In the genomic region with DNA sequence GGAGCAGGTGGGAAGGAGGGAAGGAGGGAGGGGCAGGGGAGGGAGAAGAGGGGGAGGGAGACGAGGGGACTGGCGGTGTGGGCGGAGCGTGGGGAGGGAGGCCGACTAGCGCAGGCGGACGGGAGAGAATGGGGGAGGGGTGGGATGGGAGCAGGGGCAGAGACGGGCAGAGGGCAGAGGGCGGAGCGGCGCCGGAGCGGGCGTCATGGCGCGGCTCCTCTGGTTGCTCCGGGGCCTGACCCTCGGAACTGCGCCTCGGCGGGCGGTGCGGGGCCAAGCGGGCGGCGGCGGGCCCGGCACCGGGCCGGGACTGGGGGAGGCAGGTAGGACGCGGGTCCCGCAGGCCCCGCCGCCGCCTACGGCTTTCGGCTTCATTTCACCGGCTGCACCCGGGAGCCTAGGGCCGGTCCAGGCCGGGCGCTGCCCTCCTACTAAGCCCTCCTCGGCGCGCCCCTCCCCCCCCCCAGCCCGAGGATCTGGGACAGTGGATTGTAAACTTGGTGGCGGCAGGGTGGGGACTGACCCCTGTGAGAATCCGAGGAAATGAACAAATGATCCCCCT, we compare ENCODE assay signal across 8 cellular contexts. TPM values are rescaled to one million over a fixed set of nuclear protein-coding genes. Genes with fewer than 3 reads are reported as not detected.
DNase-seq lines count a peak whose midpoint lies in the region; ATAC-seq, FAIRE-seq and TF ChIP-seq lines count a peak whose summit lies in the region.

MSRB2 (plus strand) TSS at position 176 of the 562 bp plus-strand sequence; CDS start at position 206, 30 bp downstream.

- H3K4me2 ChIP-seq in Loucy (ENCODE audit: low read depth, low read length, poor library complexity, severe bottlenecking) = peak within 1 kb of the TSS; percentile 93

- no peaks in the 10 kb centered on the region for H3K9me2 ChIP-seq in Loucy (replicated peaks; ENCODE audit: low read depth, low read length)

- ATAC-seq in Right ventricle myocardium inferior = peak; percentile 95

- peak within 1 kb of the TSS; percentile 93 to 95 for H3K27ac ChIP-seq in ovary
- H3K27ac ChIP-seq in thymus (ENCODE audit: low read depth) = peak within 1 kb of the TSS; percentile 90

- H3K27me3 Mint-ChIP-seq in activated naive CD8-positive, alpha-beta T cell treated with anti-CD3 and anti-CD28 coated beads for 36 hours = no peaks in the 10 kb centered on the region

- peaks cover 20% of the 10 kb centered on the region for H3K9me3 Mint-ChIP-seq in activated naive CD8-positive, alpha-beta T cell treated with anti-CD3 and anti-CD28 coated beads for 36 hours

- H3K4me1 ChIP-seq in Loucy (ENCODE audit: insufficient read depth, low read length, poor library complexity, severe bottlenecking) (peaks cover 31% of the 10 kb centered on the region), ovary (ENCODE audit: insufficient read depth) (peaks cover 6% of the 10 kb centered on the region), thymus (ENCODE audit: control insufficient read depth, insufficient read depth, low read length) (peaks cover 8% of the 10 kb centered on the region)

- H3K4me3 ChIP-seq in Loucy (ENCODE audit: low read length, poor library complexity, severe bottlenecking) (peak within 1 kb of the TSS; percentile 89), ovary (peak within 1 kb of the TSS; percentile 84), thymus (ENCODE audit: low read length) (peak within 1 kb of the TSS; percentile 84)

- peak within 1 kb of the TSS; percentile 95 for H3K9ac ChIP-seq in Loucy (ENCODE audit: low read depth, low read length, poor library complexity, severe bottlenecking)

- H3K27ac Mint-ChIP-seq in activated naive CD8-positive, alpha-beta T cell treated with anti-CD3 and anti-CD28 coated beads for 36 hours = peak within 1 kb of the TSS; percentile 91

- peak; percentile 61 for FAIRE-seq in H54 (lab: Jason Lieb, UNC)

- peaks cover 37% of the 10 kb centered on the region for H3K4me1 Mint-ChIP-seq in activated naive CD8-positive, alpha-beta T cell treated with anti-CD3 and anti-CD28 coated beads for 36 hours

- peak within 1 kb of the TSS; percentile 96 for H3K4me3 Mint-ChIP-seq in activated naive CD8-positive, alpha-beta T cell treated with anti-CD3 and anti-CD28 coated beads for 36 hours

- intact Hi-C loops in Right ventricle myocardium inferior (cut with DNase I) (no loop called here), ovary (cut with DNase I) (no loop called here)

- peak; percentile 92 for TF ChIP-seq POLR2A in H54 (IDR thresholded peaks at IDR 0.05; ENCODE audit: low read depth, low read length)
- peak; percentile 84 for TF ChIP-seq POLR2A in ovary (IDR thresholded peaks at IDR 0.05)

- TF ChIP-seq CTCF in Loucy (conservative IDR thresholded peaks at IDR 0.05; ENCODE audit: low read length) (no peak), ovary (IDR thresholded peaks at IDR 0.05) (no peak)

- H3K36me3 ChIP-seq in Loucy (ENCODE audit: insufficient read depth, low read length) = no peaks in the 10 kb centered on the region
- H3K36me3 ChIP-seq in ovary = no peaks in the 10 kb centered on the region
- no peaks in the 10 kb centered on the region for H3K36me3 ChIP-seq in thymus (ENCODE audit: control insufficient read depth, insufficient read depth)

- peaks cover 21% of the 10 kb centered on the region for H3K79me2 ChIP-seq in Loucy (ENCODE audit: insufficient read depth, low read length)

- H2AFZ ChIP-seq in Loucy (ENCODE audit: low read length) = peak within 1 kb of the TSS; percentile 75

- H3K9me3 ChIP-seq in Loucy (ENCODE audit: insufficient read depth, low read depth, low read length) (no peaks in the 10 kb centered on the region; the same call in 1 of the 2 replicates), ovary (no peaks in the 10 kb centered on the region), thymus (ENCODE audit: control insufficient read depth) (no peaks in the 10 kb centered on the region)

- DNase-seq in GDM1 (lab: John Stamatoyannopoulos, UW) (peak; percentile 92), H54 (ENCODE audit: insufficient read length, low spot score) (peak; percentile 86), SKM-1 treated with dmso at 0.1 percent for 144 hours (lab: John Stamatoyannopoulos, UW; ENCODE audit: unreplicated experiment) (peak; percentile 63), Right ventricle myocardium inferior (ENCODE audit: missing footprints) (peak; percentile 93), ovary (peak; percentile 91 to 96 (median 94))
- DNase-seq in activated naive CD8-positive, alpha-beta T cell treated with anti-CD3 and anti-CD28 coated beads for 36 hours = peak; percentile 64

- peaks cover 9% of the 10 kb centered on the region for H4K20me1 ChIP-seq in Loucy (ENCODE audit: insufficient read depth, low read length, poor library complexity, severe bottlenecking)

- H3F3A ChIP-seq in Loucy (ENCODE audit: low read depth) = peaks cover 13% of the 10 kb centered on the region; the same call in 1 of the 2 replicates

- H3K27me3 ChIP-seq in Loucy (ENCODE audit: insufficient read depth, low read length, poor library complexity, severe bottlenecking) (no peaks in the 10 kb centered on the region), ovary (no peaks in the 10 kb centered on the region), thymus (ENCODE audit: control insufficient read depth, insufficient read depth) (no peaks in the 10 kb centered on the region)

- H3K36me3 Mint-ChIP-seq in activated naive CD8-positive, alpha-beta T cell treated with anti-CD3 and anti-CD28 coated beads for 36 hours = peaks cover 10% of the 10 kb centered on the region

- no peak for TF ChIP-seq EP300 in ovary (IDR thresholded peaks at IDR 0.05)

- 1% methylated on average over 33 to 50 of the region's 50 CpGs for WGBS in ovary, 3 donors
- under 1% methylated on average over 50 of the region's 50 CpGs for WGBS in thymus

RNA-seq across cellular contexts. Expression of gene MSRB2, which starts in this region (rescaled TPM):
- 1 to 10 TPM; 6.3 to 7.9 TPM for total RNA-seq in activated naive CD8-positive, alpha-beta T cell treated with anti-CD3 and anti-CD28 coated beads for 36 hours
- 171 TPM for total RNA-seq in Right ventricle myocardium inferior
- total RNA-seq in ovary = 10 to 100 TPM; 16.5 to 35.8 (median 33.1) TPM
- polyA plus RNA-seq in ovary = 10 to 100 TPM; 16.5 to 37.1 TPM
- polyA plus RNA-seq in thymus = 26.2 TPM

Comparison
In these comparisons a context has a peak if more than half of its experiments do, and no peak if none do; other contexts are left out.
1. Peak in every context shown above with its lines: DNase-seq, ATAC-seq, H3K4me3 ChIP-seq and H3K27ac ChIP-seq.